ENCODE assay signal across 8 cellular contexts in the genomic region with DNA sequence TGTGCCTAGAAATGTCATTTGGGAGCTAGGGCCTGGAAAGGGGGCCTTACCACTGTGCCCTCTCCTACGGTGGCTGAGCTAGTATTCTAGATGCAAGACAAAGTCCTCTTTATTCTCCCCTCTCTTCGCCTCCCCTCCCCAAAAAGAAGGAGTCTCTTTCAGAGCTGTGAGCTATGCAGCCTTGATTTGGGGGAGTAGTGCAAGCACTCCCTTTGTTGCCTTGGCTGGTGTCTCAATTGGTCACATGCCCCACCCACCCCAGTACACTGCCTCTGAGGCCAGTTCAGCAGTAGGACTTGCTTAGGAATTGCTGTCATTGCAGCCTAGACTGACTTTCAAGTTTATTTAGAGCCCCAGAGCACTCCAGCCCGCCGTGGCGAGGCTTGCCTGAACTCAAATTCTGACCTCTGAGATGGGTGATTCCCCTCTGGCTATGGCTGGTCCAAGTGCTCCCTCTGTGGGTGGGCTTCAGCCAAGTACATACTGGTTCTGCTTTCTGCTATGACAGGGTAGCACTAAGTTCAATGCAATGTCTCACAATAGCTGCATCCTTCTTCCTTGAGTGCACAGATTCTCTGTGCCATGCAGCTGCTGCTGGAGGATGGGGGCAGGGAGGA. TPM values are rescaled to one million over a fixed set of nuclear protein-coding genes. Genes with fewer than 3 reads are reported as not detected.
DNase-seq lines count a peak whose midpoint lies in the region; ATAC-seq lines count a peak whose summit lies in the region.

No MANE protein-coding gene starts in this region.

- peak; percentile 14 for DNase-seq in NCI-H748 (lab: John Stamatoyannopoulos, UW; ENCODE audit: unreplicated experiment)
- DNase-seq in NCI-H748 treated with DMSO at 0.1 percent for 48 hours (lab: John Stamatoyannopoulos, UW), result no peak
- DNase-seq in activated CD8-positive, alpha-beta memory T cell treated with anti-CD3 and anti-CD28 coated beads for 24 hours, result peak; percentile 68
- peak; percentile 19 to 40 for DNase-seq in lung microvascular endothelial cell (ENCODE audit: low read depth in 2 of 2)
- no peak for DNase-seq in NK-92 (lab: John Stamatoyannopoulos, UW; ENCODE audit: unreplicated experiment)
- no peak for DNase-seq in middle frontal gyrus (ENCODE audit: extremely low spot score, low spot score)

- peak; percentile 97 for ATAC-seq in GM21390 (IDR thresholded peaks at IDR 0.05; ENCODE audit: unreplicated experiment)
- peak; percentile 96 for ATAC-seq in HG03469 (IDR thresholded peaks at IDR 0.05; ENCODE audit: unreplicated experiment)

RNA-seq across cellular contexts. Expression of gene FBXO33, which starts 37.0 kb away (rescaled TPM):
- 11.8 and 18.7 TPM in 2 replicates for total RNA-seq in lung microvascular endothelial cell

Comparison
In these comparisons a context has a peak if more than half of its experiments do, and no peak if none do; other contexts are left out.
1. DNase-seq: peak in NCI-H748 (single experiment), activated CD8-positive, alpha-beta memory T cell treated with anti-CD3 and anti-CD28 coated beads for 24 hours (single experiment) and lung microvascular endothelial cell (2 of 2); none in NCI-H748 treated with DMSO at 0.1 percent for 48 hours (single experiment), NK-92 (single experiment) and middle frontal gyrus (single experiment).